In the genomic region with DNA sequence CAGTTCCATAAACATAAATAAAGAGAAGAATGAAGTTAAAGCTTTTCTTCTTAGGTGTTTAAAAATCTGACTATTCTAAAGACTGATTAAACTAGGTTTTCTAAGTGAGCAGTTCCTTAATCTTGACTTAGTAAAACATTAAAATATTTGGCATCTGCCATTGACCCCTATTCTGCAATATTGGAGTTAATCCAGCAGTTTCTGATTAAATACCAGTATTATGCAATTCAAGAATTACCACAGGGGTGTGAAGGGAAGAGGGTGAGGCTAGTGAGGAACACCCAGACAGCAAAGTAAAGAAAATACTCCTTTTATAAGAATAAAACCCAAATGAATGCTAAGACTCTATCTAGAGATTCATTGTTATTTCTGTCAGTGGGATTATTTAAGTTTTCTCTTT, we compare ENCODE assay signal across 13 cellular contexts. TPM values are rescaled to one million over a fixed set of nuclear protein-coding genes. Genes with fewer than 3 reads are reported as not detected.
DNase-seq lines count a peak whose midpoint lies in the region; ATAC-seq and TF ChIP-seq lines count a peak whose summit lies in the region.
"Had no signal": no experiment of that assay in that cellular context is flagged by ENCODE, and none has a peak within 500 bp of the region (broad histone marks: within the 10 kb centered on the region; RNA-seq: fewer than 3 reads in every experiment).

No MANE protein-coding gene starts in this region.

- H3K4me3 ChIP-seq in heart left ventricle (no peak overlapping the region), sigmoid colon (no peak overlapping the region), mucosa of descending colon (no peak overlapping the region)
- H3K4me3 ChIP-seq: HAP-1 had no signal

- H3K4me1 Mint-ChIP-seq in stimulated activated naive B cell treated with anti-CD40 and anti-IgM and Interleukin-4, amounts not matched to agents 10 μg/mL and 1 μg/mL and 100 μg/mL, for 72 hours, result peaks cover 9 to 33% of the 10 kb centered on the region in 2 donors

- ATAC-seq in heart left ventricle (peak in 3 of 4 donors; percentile 55 to 80 (median 77)), HG02973 (IDR thresholded peaks at IDR 0.05; ENCODE audit: unreplicated experiment) (no peak), mucosa of descending colon (no peak), HG02571 (IDR thresholded peaks at IDR 0.05; ENCODE audit: unreplicated experiment) (no peak)
- ATAC-seq in stimulated activated naive B cell treated with anti-CD40 and anti-IgM and Interleukin-4, amounts not matched to agents 10 μg/mL and 1 μg/mL and 100 μg/mL, for 72 hours (replicated peaks), result no peak

- DNase-seq in HCEC 1CT (peak; percentile 41), amniotic epithelial cell (ENCODE audit: low read depth) (peak; percentile 67), heart left ventricle (no peak), sigmoid colon (no peak), mucosa of descending colon (no peak)
- DNase-seq in stimulated activated naive B cell treated with anti-CD40 and anti-IgM and Interleukin-4, amounts not matched to agents 10 μg/mL and 1 μg/mL and 100 μg/mL, for 72 hours, result no peak
- DNase-seq: activated CD4-positive, alpha-beta memory T cell treated with anti-CD3 and anti-CD28 coated beads for 36 hours; activated gamma-delta T cell treated with Interleukin-2 at 50 U/mL for 16 hours; cortex of kidney; NCI-H187 had no signal

- H3K9me3 ChIP-seq in heart left ventricle (no peaks in the 10 kb centered on the region), sigmoid colon (no peaks in the 10 kb centered on the region), mucosa of descending colon (no peaks in the 10 kb centered on the region)
- H3K9me3 ChIP-seq: HAP-1 had no signal

- intact Hi-C loops in heart left ventricle (cut with DNase I), result no loop called here
- intact Hi-C loops in sigmoid colon (cut with DNase I), result no loop called here
- intact Hi-C loops in mucosa of descending colon (cut with DNase I, micrococcal nuclease), result no loop called here

- no peaks in the 10 kb centered on the region for H3K9me3 Mint-ChIP-seq in stimulated activated naive B cell treated with anti-CD40 and anti-IgM and Interleukin-4, amounts not matched to agents 10 μg/mL and 1 μg/mL and 100 μg/mL, for 72 hours
- H3K9me3 Mint-ChIP-seq: activated CD4-positive, alpha-beta memory T cell treated with anti-CD3 and anti-CD28 coated beads for 36 hours had no signal

- no peak for TF ChIP-seq EP300 in sigmoid colon (IDR thresholded peaks at IDR 0.05)

- no peak for TF ChIP-seq POLR2A in heart left ventricle (IDR thresholded peaks at IDR 0.05)
- no peak for TF ChIP-seq POLR2A in sigmoid colon (IDR thresholded peaks at IDR 0.05)

- H3K27me3 ChIP-seq in heart left ventricle, result no peaks in the 10 kb centered on the region
- H3K27me3 ChIP-seq in sigmoid colon, result no peaks in the 10 kb centered on the region

- H3K36me3 ChIP-seq in heart left ventricle, result peaks cover 0 to 5% (median 0%) of the 10 kb centered on the region in 9 donors
- no peaks in the 10 kb centered on the region for H3K36me3 ChIP-seq in sigmoid colon
- H3K36me3 ChIP-seq in mucosa of descending colon (ENCODE audit: low read depth), result no peaks in the 10 kb centered on the region
- H3K36me3 ChIP-seq: HAP-1 had no signal

- H3K4me3 Mint-ChIP-seq in stimulated activated naive B cell treated with anti-CD40 and anti-IgM and Interleukin-4, amounts not matched to agents 10 μg/mL and 1 μg/mL and 100 μg/mL, for 72 hours, result no peak overlapping the region
- H3K4me3 Mint-ChIP-seq: activated CD4-positive, alpha-beta memory T cell treated with anti-CD3 and anti-CD28 coated beads for 36 hours had no signal

- TF ChIP-seq CTCF in heart left ventricle (IDR thresholded peaks at IDR 0.05), result no peak
- TF ChIP-seq CTCF in sigmoid colon (IDR thresholded peaks at IDR 0.05), result no peak
- TF ChIP-seq CTCF in mucosa of descending colon (IDR thresholded peaks at IDR 0.05), result no peak

- peak overlapping the region in 6 of 12 donors; percentile 8 to 52 (median 16) for H3K27ac ChIP-seq in heart left ventricle
- peak overlapping the region in 3 of 4 donors; percentile 10 to 43 (median 30) for H3K27ac ChIP-seq in sigmoid colon

- H3K27me3 Mint-ChIP-seq in stimulated activated naive B cell treated with anti-CD40 and anti-IgM and Interleukin-4, amounts not matched to agents 10 μg/mL and 1 μg/mL and 100 μg/mL, for 72 hours, result no peaks in the 10 kb centered on the region

- H3K4me1 ChIP-seq in heart left ventricle (peaks cover 0 to 42% (median 15%) of the 10 kb centered on the region in 12 donors), sigmoid colon (peaks cover 0 to 47% (median 30%) of the 10 kb centered on the region in 4 donors), mucosa of descending colon (ENCODE audit: low read depth) (no peaks in the 10 kb centered on the region)

- H3K27ac Mint-ChIP-seq in stimulated activated naive B cell treated with anti-CD40 and anti-IgM and Interleukin-4, amounts not matched to agents 10 μg/mL and 1 μg/mL and 100 μg/mL, for 72 hours, result no peak overlapping the region
- H3K27ac Mint-ChIP-seq: activated CD4-positive, alpha-beta memory T cell treated with anti-CD3 and anti-CD28 coated beads for 36 hours had no signal

- peaks cover 0 to 5% of the 10 kb centered on the region in 2 donors for H3K36me3 Mint-ChIP-seq in stimulated activated naive B cell treated with anti-CD40 and anti-IgM and Interleukin-4, amounts not matched to agents 10 μg/mL and 1 μg/mL and 100 μg/mL, for 72 hours
- H3K36me3 Mint-ChIP-seq: activated CD4-positive, alpha-beta memory T cell treated with anti-CD3 and anti-CD28 coated beads for 36 hours had no signal

RNA-seq across cellular contexts. Expression of a gene that starts 40.9 kb away (rescaled TPM):
- total RNA-seq in heart left ventricle (100 to 1,000 TPM; 280 to 917 (median 387) TPM), sigmoid colon (100 to 1,000 TPM; 334 to 443 (median 385) TPM), mucosa of descending colon (100 to 1,000 TPM in 1 of 3 donors, 10 to 100 TPM in 2; 33.0 to 176 (median 52.4) TPM)
- polyA plus RNA-seq in heart left ventricle (100 to 1,000 TPM; 111 to 726 TPM), sigmoid colon (10 to 100 TPM; 37.8 to 39.9 (median 37.9) TPM)

Comparison
In these comparisons a context has a peak if more than half of its experiments do, and no peak if none do; other contexts are left out.
1. DNase-seq: peak in HCEC 1CT (single experiment) and amniotic epithelial cell (single experiment); none in heart left ventricle (0 of 5), sigmoid colon (single experiment), stimulated activated naive B cell treated with anti-CD40 and anti-IgM and Interleukin-4, amounts not matched to agents 10 μg/mL and 1 μg/mL and 100 μg/mL, for 72 hours (single experiment) and mucosa of descending colon (0 of 3).
2. ATAC-seq: peak in heart left ventricle (3 of 4); none in stimulated activated naive B cell treated with anti-CD40 and anti-IgM and Interleukin-4, amounts not matched to agents 10 μg/mL and 1 μg/mL and 100 μg/mL, for 72 hours (0 of 2), HG02973 (single experiment), mucosa of descending colon (single experiment) and HG02571 (single experiment).